ENCODE assay signal across 1 cellular context in genomic region chr1:44730741-44731512, GRCh38.
TF ChIP-seq lines count a peak whose summit lies in the region.

Gene RNU5D-1 (minus strand): TSS chr1:44731170.

TF ChIP-seq in HepG2, 621 proteins besides CTCF, POLR2A, EP300 and RAD21 (continued from another document and continues in another):
- TF ChIP-seq ZSCAN20 (CRISPR knock-in tag; IDR thresholded peaks at IDR 0.05; ENCODE audit: borderline replicate concordance) (no peak), ZNF414 (CRISPR knock-in tag; IDR thresholded peaks at IDR 0.05) (no peak), ZBTB49 (CRISPR knock-in tag; IDR thresholded peaks at IDR 0.05; ENCODE audit: borderline replicate concordance) (no peak), SNRNP70 (IDR thresholded peaks at IDR 0.05; ENCODE audit: low read depth, low read length) (no peak), ETV6 (CRISPR knock-in tag; conservative IDR thresholded peaks at IDR 0.05) (no peak), HDAC2 (CRISPR knock-in tag; IDR thresholded peaks at IDR 0.05) (no peak; the same call in 1 of the 2 replicates), ELF3 (CRISPR knock-in tag; IDR thresholded peaks at IDR 0.05) (peak; percentile 37), HNRNPH1 (optimal IDR thresholded peaks at IDR 0.05; ENCODE audit: low read depth, low read length) (no peak), SMAD9 (CRISPR knock-in tag; IDR thresholded peaks at IDR 0.05) (0 out of 2 replicates have a peak, but pooled peaks have one; percentile 31), PAF1 (CRISPR knock-in tag; IDR thresholded peaks at IDR 0.05) (no peak), ZNF496 (CRISPR knock-in tag; IDR thresholded peaks at IDR 0.05; ENCODE audit: insufficient replicate concordance) (no peak), ZNF574 (CRISPR knock-in tag; IDR thresholded peaks at IDR 0.05) (no peak), NR2F2 (IDR thresholded peaks at IDR 0.05; ENCODE audit: borderline replicate concordance, low read depth) (peak; percentile 74; the same call in 1 of the 2 replicates), ZBTB42 (CRISPR knock-in tag; IDR thresholded peaks at IDR 0.05) (no peak), MAF1 (CRISPR knock-in tag; IDR thresholded peaks at IDR 0.05; ENCODE audit: borderline replicate concordance) (no peak), ATM (IDR thresholded peaks at IDR 0.05; ENCODE audit: borderline replicate concordance) (no peak), DPF2 (CRISPR knock-in tag; IDR thresholded peaks at IDR 0.05; ENCODE audit: borderline replicate concordance, low read depth) (no peak), SIN3B (IDR thresholded peaks at IDR 0.05; ENCODE audit: low read length) (no peak), ZNF274 (CRISPR knock-in tag; IDR thresholded peaks at IDR 0.05) (no peak), TEAD2 (CRISPR knock-in tag; IDR thresholded peaks at IDR 0.05) (no peak), ZNF782 (CRISPR knock-in tag; IDR thresholded peaks at IDR 0.05; ENCODE audit: borderline replicate concordance) (no peak), ZNF556 (CRISPR knock-in tag; IDR thresholded peaks at IDR 0.05; ENCODE audit: borderline replicate concordance) (no peak), ZNF83 (CRISPR knock-in tag; IDR thresholded peaks at IDR 0.05; ENCODE audit: borderline replicate concordance) (no peak), ETS1 (CRISPR knock-in tag; IDR thresholded peaks at IDR 0.05) (no peak), ZNF354B (CRISPR knock-in tag; IDR thresholded peaks at IDR 0.05) (no peak; the same call in 1 of the 2 replicates), FOXO4 (CRISPR knock-in tag; conservative IDR thresholded peaks at IDR 0.05) (0 out of 2 replicates have a peak, but pooled peaks have one; percentile 57), ZBTB21 (CRISPR knock-in tag; IDR thresholded peaks at IDR 0.05) (no peak; the same call in 1 of the 2 replicates), ZNF124 (CRISPR knock-in tag; IDR thresholded peaks at IDR 0.05) (peak; percentile 90), CAMTA2 (CRISPR knock-in tag; IDR thresholded peaks at IDR 0.05; ENCODE audit: borderline replicate concordance) (no peak), ZNF569 (CRISPR knock-in tag; IDR thresholded peaks at IDR 0.05; ENCODE audit: borderline replicate concordance) (peak; percentile 41; the same call in 1 of the 2 replicates), KLF9 (CRISPR knock-in tag; IDR thresholded peaks at IDR 0.05; ENCODE audit: low read depth) (0 out of 2 replicates have a peak, but pooled peaks have one; percentile 27), ZNF263 (CRISPR knock-in tag; IDR thresholded peaks at IDR 0.05) (no peak; the same call in 1 of the 2 replicates), REL (CRISPR knock-in tag; conservative IDR thresholded peaks at IDR 0.05) (no peak), ZNF567 (CRISPR knock-in tag; IDR thresholded peaks at IDR 0.05; ENCODE audit: borderline replicate concordance) (no peak), ZNF605 (CRISPR knock-in tag; IDR thresholded peaks at IDR 0.05) (peak; percentile 29; the same call in 1 of the 2 replicates), ZMAT5 (CRISPR knock-in tag; IDR thresholded peaks at IDR 0.05; ENCODE audit: borderline replicate concordance, low read depth) (no peak), ZNF143 (CRISPR knock-in tag; IDR thresholded peaks at IDR 0.05) (peak; percentile 91), CCDC6 (CRISPR knock-in tag; IDR thresholded peaks at IDR 0.05) (peak; percentile 63), STAT5B (CRISPR knock-in tag; IDR thresholded peaks at IDR 0.05) (no peak), MAFF (IDR thresholded peaks at IDR 0.05; ENCODE audit: low read depth, low read length) (no peak), TRIM24 (CRISPR knock-in tag; IDR thresholded peaks at IDR 0.05) (no peak), CBX1 (IDR thresholded peaks at IDR 0.05; ENCODE audit: low read depth) (peak; percentile 99), ZBTB33 (CRISPR knock-in tag; IDR thresholded peaks at IDR 0.05) (peak; percentile 18; the same call in 1 of the 2 replicates), E2F5 (CRISPR knock-in tag; conservative IDR thresholded peaks at IDR 0.05) (no peak), ZNF160 (CRISPR knock-in tag; IDR thresholded peaks at IDR 0.05) (peak; percentile 82), GPBP1L1 (CRISPR knock-in tag; IDR thresholded peaks at IDR 0.05) (no peak), ZBTB43 (CRISPR knock-in tag; conservative IDR thresholded peaks at IDR 0.05) (no peak; the same call in 1 of the 2 replicates), ZNF451 (CRISPR knock-in tag; IDR thresholded peaks at IDR 0.05) (no peak), MBD4 (IDR thresholded peaks at IDR 0.05; ENCODE audit: borderline replicate concordance, low read length) (0 out of 2 replicates have a peak, but pooled peaks have one; percentile 84), BCLAF1 (IDR thresholded peaks at IDR 0.05) (no peak), TP53 (CRISPR knock-in tag; conservative IDR thresholded peaks at IDR 0.05) (no peak; the same call in 1 of the 2 replicates), CENPX (CRISPR knock-in tag; IDR thresholded peaks at IDR 0.05) (no peak)
